ENCODE assay signal across 26 cellular contexts in genomic region chr4:169085015-169085414, GRCh38.
"Had no signal": no experiment of that assay in that cellular context is flagged by ENCODE, and none has a peak within 500 bp of the region (broad histone marks: within the 10 kb centered on the region; RNA-seq: fewer than 3 reads in every experiment).

No MANE protein-coding gene starts in this region.

- H3K4me1 Mint-ChIP-seq: endodermal cell had no signal

- H3K27ac ChIP-seq: colonic mucosa, esophagus squamous epithelium, lower lobe of right lung, neutrophil, parathyroid adenoma, psoas muscle, sigmoid colon, thoracic aorta, tibial nerve, upper lobe of left lung had no signal

- H3K36me3 ChIP-seq: colonic mucosa, esophagus squamous epithelium, lower lobe of right lung, neutrophil, sigmoid colon, thoracic aorta had no signal

- H2AFZ ChIP-seq: parathyroid adenoma had no signal

- H3K9ac ChIP-seq: parathyroid adenoma had no signal

- H3K27me3 Mint-ChIP-seq: dendritic cell treated with granulocyte-macrophage colony-stimulating factor and Interleukin-4, amounts not matched to agents 40 ng/mL and 50 ng/mL, for 4 days; stimulated activated memory B cell treated with anti-CD40 and anti-IgM and Interleukin-4, amounts not matched to agents 10 μg/mL and 1 μg/mL and 100 μg/mL, for 72 hours had no signal

- H3K27ac Mint-ChIP-seq: dendritic cell treated with granulocyte-macrophage colony-stimulating factor and Interleukin-4, amounts not matched to agents 40 ng/mL and 50 ng/mL, for 4 days; endodermal cell; immature natural killer cell; natural killer cell; stimulated activated memory B cell treated with anti-CD40 and anti-IgM and Interleukin-4, amounts not matched to agents 10 μg/mL and 1 μg/mL and 100 μg/mL, for 72 hours had no signal

- H3K4me1 ChIP-seq: colonic mucosa had no signal

- DNase-seq: colonic mucosa; effector CD8-positive, alpha-beta T cell; endodermal cell; esophagus squamous epithelium; foreskin melanocyte; hypothalamus; immature natural killer cell; islet precursor cell; kidney glomerular epithelial cell; left colon; left ventricle myocardium superior; lower lobe of right lung; natural killer cell; psoas muscle; right cardiac atrium; sigmoid colon; stimulated activated CD4-positive, alpha-beta T cell treated with anti-CD3 and anti-CD28 coated beads, Interleukin-4, amount 100 ng/mL, for 4 hours; stimulated activated naive CD8-positive, alpha-beta T cell treated with anti-CD3 and anti-CD28 coated beads, Interleukin-15, Interleukin-2, amounts not matched to agents 100 U/mL and 50 U/mL, for 24 hours; substantia nigra; upper lobe of left lung had no signal

- H3K4me3 Mint-ChIP-seq: dendritic cell treated with granulocyte-macrophage colony-stimulating factor and Interleukin-4, amounts not matched to agents 40 ng/mL and 50 ng/mL, for 4 days; endodermal cell; immature natural killer cell; natural killer cell; stimulated activated memory B cell treated with anti-CD40 and anti-IgM and Interleukin-4, amounts not matched to agents 10 μg/mL and 1 μg/mL and 100 μg/mL, for 72 hours had no signal

- H3K27me3 ChIP-seq: colonic mucosa, esophagus squamous epithelium, neutrophil, sigmoid colon, tibial nerve, upper lobe of left lung had no signal

- H3K4me3 ChIP-seq: colonic mucosa, esophagus squamous epithelium, lower lobe of right lung, psoas muscle, sigmoid colon, thoracic aorta, tibial nerve, upper lobe of left lung had no signal

- H3K9me3 ChIP-seq: colonic mucosa, esophagus squamous epithelium, lower lobe of right lung, neutrophil, psoas muscle, sigmoid colon, thoracic aorta, tibial nerve had no signal
